ENCODE assay signal across 9 cellular contexts in genomic region chr15:23497710-23498111, GRCh38. TPM values are rescaled to one million over a fixed set of nuclear protein-coding genes. Genes with fewer than 3 reads are reported as not detected.
DNase-seq lines count a peak whose midpoint lies in the region; ATAC-seq and TF ChIP-seq lines count a peak whose summit lies in the region.
"Had no signal": no experiment of that assay in that cellular context is flagged by ENCODE, and none has a peak within 500 bp of the region (broad histone marks: within the 10 kb centered on the region; RNA-seq: fewer than 3 reads in every experiment).

No MANE protein-coding gene starts in this region.

- 1% methylated on average over 2 of the region's 2 CpGs for WGBS in prostate gland

- no peaks in the 10 kb centered on the region for H3F3A ChIP-seq in DOHH2 (ENCODE audit: control insufficient read depth, insufficient read depth)

- no peaks in the 10 kb centered on the region for H3K79me2 ChIP-seq in DOHH2 (ENCODE audit: control insufficient read depth, low read length)

- no peaks in the 10 kb centered on the region for H4K20me1 ChIP-seq in DOHH2 (ENCODE audit: control insufficient read depth, insufficient read depth, low read depth, low read length)

- intact Hi-C loops in prostate gland (cut with DNase I) = no loop called here

- H3K4me3 ChIP-seq in DOHH2 (ENCODE audit: low read length) = no peak overlapping the region
- H3K4me3 ChIP-seq in astrocyte of the cerebellum (ENCODE audit: low read depth, low read length) = no peak overlapping the region
- H3K4me3 ChIP-seq in prostate gland = no peak overlapping the region

- no peaks in the 10 kb centered on the region for H3K9me3 ChIP-seq in DOHH2 (ENCODE audit: control insufficient read depth, insufficient read depth, low read length)
- no peaks in the 10 kb centered on the region for H3K9me3 ChIP-seq in prostate gland

- no peaks in the 10 kb centered on the region for H3K9me2 ChIP-seq in DOHH2 (replicated peaks; ENCODE audit: control insufficient read depth, low read length)

- DNase-seq in LoVo (ENCODE audit: low spot score) = peak; percentile 25
- DNase-seq in astrocyte of the cerebellum (ENCODE audit: low read depth) = no peak
- DNase-seq in middle frontal gyrus (ENCODE audit: extremely low spot score, low spot score) = peak; percentile 12
- no peak for DNase-seq in AG20443 (ENCODE audit: low spot score)
- DNase-seq in prostate gland (ENCODE audit: low spot score) = no peak
- DNase-seq in stimulated activated CD4-positive, alpha-beta T cell treated with anti-CD3 and anti-CD28 coated beads, Interleukin-4, amount 100 ng/mL, for 24 hours = no peak
- DNase-seq: NCI-H510A treated with DMSO at 0.1 percent for 48 hours had no signal

- no peak overlapping the region for H3K4me2 ChIP-seq in DOHH2 (ENCODE audit: low read length)

- ATAC-seq in HG02588 (IDR thresholded peaks at IDR 0.05; ENCODE audit: unreplicated experiment) = no peak

- H3K36me3 ChIP-seq in DOHH2 (ENCODE audit: control insufficient read depth, low read length) (no peaks in the 10 kb centered on the region), prostate gland (no peaks in the 10 kb centered on the region)

- in situ Hi-C loops in astrocyte of the cerebellum (cut with HindIII; ENCODE audit: low sequenced_read_pairs) = no loop called here

- H3K27ac ChIP-seq in DOHH2 (ENCODE audit: low read depth, low read length) (no peak overlapping the region), prostate gland (no peak overlapping the region)

- H3K4me1 ChIP-seq in DOHH2 (ENCODE audit: control insufficient read depth, low read length) (no peaks in the 10 kb centered on the region), prostate gland (replicated peaks) (no peaks in the 10 kb centered on the region)

- peak; percentile 65 for TF ChIP-seq CTCF in DOHH2 (IDR thresholded peaks at IDR 0.05; ENCODE audit: low read depth, low read length, poor library complexity, severe bottlenecking)
- TF ChIP-seq CTCF in astrocyte of the cerebellum (IDR thresholded peaks at IDR 0.05; ENCODE audit: low read depth, low read length, missing control alignments) = peak; percentile 47
- no peak for TF ChIP-seq CTCF in prostate gland (IDR thresholded peaks at IDR 0.05)

- H3K27me3 ChIP-seq in DOHH2 (ENCODE audit: control insufficient read depth, low read length) (no peaks in the 10 kb centered on the region), prostate gland (replicated peaks; ENCODE audit: insufficient read depth) (peaks cover under 1% of the 10 kb centered on the region)

- no peak for TF ChIP-seq POLR2A in prostate gland (IDR thresholded peaks at IDR 0.05)

RNA-seq across cellular contexts. Expression of gene GOLGA6L2, which starts 50.7 kb away (rescaled TPM):
- 1 to 10 TPM in 1 of 2 donors, not detected in 1; 1.4 TPM for total RNA-seq in prostate gland

Comparison
In these comparisons a context has a peak if more than half of its experiments do, and no peak if none do; other contexts are left out.
1. CTCF ChIP-seq: peak in DOHH2 (single experiment) and astrocyte of the cerebellum (single experiment); none in prostate gland (0 of 4).
2. DNase-seq: peak in LoVo (single experiment) and middle frontal gyrus (single experiment); none in astrocyte of the cerebellum (single experiment), AG20443 (single experiment), prostate gland (single experiment) and stimulated activated CD4-positive, alpha-beta T cell treated with anti-CD3 and anti-CD28 coated beads, Interleukin-4, amount 100 ng/mL, for 24 hours (single experiment).